Comparison of ENCODE assay signal across 8 cellular contexts in the genomic region with DNA sequence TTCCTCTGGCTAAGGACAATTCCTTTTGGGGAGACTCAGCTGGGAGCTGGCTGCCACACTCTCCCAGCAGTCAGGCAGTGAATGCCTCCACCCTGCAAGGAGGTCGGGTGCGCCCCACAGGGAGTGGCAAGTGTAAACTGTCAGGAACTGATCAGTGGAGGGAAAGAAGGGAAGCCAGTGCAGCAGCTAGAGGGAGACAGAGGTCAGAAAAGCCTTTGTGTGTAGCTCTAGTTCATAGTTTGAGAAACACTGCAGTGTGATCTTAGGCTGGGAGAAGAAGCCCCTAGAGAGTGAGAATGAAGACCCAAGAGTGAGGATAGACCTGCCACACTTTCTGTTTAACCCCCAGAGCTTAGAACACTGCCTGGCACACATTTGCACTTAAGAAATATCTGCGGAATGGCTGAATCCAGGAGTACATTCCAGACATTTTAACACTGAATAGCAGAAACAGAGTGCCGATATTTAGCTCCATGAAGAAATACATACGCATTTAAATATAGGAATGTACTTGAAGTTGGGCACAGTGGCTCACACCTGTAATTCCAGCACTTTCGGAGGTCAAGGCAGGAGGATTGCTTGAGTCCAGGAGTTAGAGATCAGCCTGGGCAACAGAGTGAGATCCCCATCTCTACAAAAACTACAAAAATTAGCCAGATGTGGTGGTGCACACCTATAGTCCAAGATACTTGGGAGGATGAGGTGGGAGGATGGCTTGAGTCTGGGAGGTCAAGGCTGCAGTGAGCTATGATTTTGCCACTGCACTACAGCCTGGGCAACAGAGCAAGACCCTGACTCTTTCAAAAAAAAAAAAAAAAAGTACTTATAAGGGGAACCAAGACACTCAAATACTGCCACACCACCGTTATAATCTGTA. TPM values are rescaled to one million over a fixed set of nuclear protein-coding genes. Genes with fewer than 3 reads are reported as not detected.
DNase-seq lines count a peak whose midpoint lies in the region; ATAC-seq and TF ChIP-seq lines count a peak whose summit lies in the region.

No MANE protein-coding gene starts in this region.

- peak; percentile 38 for ATAC-seq in activated T-helper 17 cell treated with anti-CD3 and anti-CD28 coated beads, Interleukin-2, amount 50 U/mL, for 72 hours (replicated peaks)
- ATAC-seq in GM21529 (IDR thresholded peaks at IDR 0.05; ENCODE audit: unreplicated experiment): no peak

- no peaks in the 10 kb centered on the region for H3K9me3 Mint-ChIP-seq in activated T-helper 17 cell treated with anti-CD3 and anti-CD28 coated beads, Interleukin-2, amount 50 U/mL, for 72 hours
- H3K9me3 Mint-ChIP-seq in activated T-helper 1 cell treated with anti-CD3 and anti-CD28 coated beads, Interleukin-12 subunit alpha, Interleukin-12 subunit beta, Interleukin-2, Interleukin-4 antibody, amounts not matched to agents 30 ng/mL and 10 ng/mL and 1 ng/mL, durations not matched to agents 14 hours and 24 hours and 36 hours: no peaks in the 10 kb centered on the region

- no peak overlapping the region for H3K27ac Mint-ChIP-seq in activated T-helper 17 cell treated with anti-CD3 and anti-CD28 coated beads, Interleukin-2, amount 50 U/mL, for 72 hours
- H3K27ac Mint-ChIP-seq in activated T-helper 1 cell treated with anti-CD3 and anti-CD28 coated beads, Interleukin-12 subunit alpha, Interleukin-12 subunit beta, Interleukin-2, Interleukin-4 antibody, amounts not matched to agents 30 ng/mL and 10 ng/mL and 1 ng/mL, durations not matched to agents 14 hours and 24 hours and 36 hours: no peak overlapping the region

- no peaks in the 10 kb centered on the region for H3K4me1 Mint-ChIP-seq in activated T-helper 17 cell treated with anti-CD3 and anti-CD28 coated beads, Interleukin-2, amount 50 U/mL, for 72 hours
- H3K4me1 Mint-ChIP-seq in activated T-helper 1 cell treated with anti-CD3 and anti-CD28 coated beads, Interleukin-12 subunit alpha, Interleukin-12 subunit beta, Interleukin-2, Interleukin-4 antibody, amounts not matched to agents 30 ng/mL and 10 ng/mL and 1 ng/mL, durations not matched to agents 14 hours and 24 hours and 36 hours (ENCODE audit: low read depth): no peaks in the 10 kb centered on the region

- H3K4me3 Mint-ChIP-seq in activated T-helper 17 cell treated with anti-CD3 and anti-CD28 coated beads, Interleukin-2, amount 50 U/mL, for 72 hours: no peak overlapping the region
- H3K4me3 Mint-ChIP-seq in activated T-helper 1 cell treated with anti-CD3 and anti-CD28 coated beads, Interleukin-12 subunit alpha, Interleukin-12 subunit beta, Interleukin-2, Interleukin-4 antibody, amounts not matched to agents 30 ng/mL and 10 ng/mL and 1 ng/mL, durations not matched to agents 14 hours and 24 hours and 36 hours: no peak overlapping the region

- intact Hi-C loops in lower leg skin (cut with DNase I; ENCODE audit: low total_unique reads): no loop called here
- intact Hi-C loops in activated T-helper 1 cell treated with anti-CD3 and anti-CD28 coated beads, Interleukin-12 subunit alpha, Interleukin-12 subunit beta, Interleukin-2, Interleukin-4 antibody, amounts not matched to agents 30 ng/mL and 10 ng/mL and 1 ng/mL, durations not matched to agents 14 hours and 24 hours and 36 hours (cut with micrococcal nuclease): loop anchor here (10.0 kb wide), 1 partner anchor 390 kb away; no protein-coding TSS in a partner anchor

- H3K4me3 ChIP-seq in lower leg skin (ENCODE audit: low read depth, poor library complexity, severe bottlenecking): no peak overlapping the region

- no peak for TF ChIP-seq POLR2A in lower leg skin (IDR thresholded peaks at IDR 0.05)

- TF ChIP-seq CTCF in lower leg skin (IDR thresholded peaks at IDR 0.05): no peak

- no peaks in the 10 kb centered on the region for H3K27me3 Mint-ChIP-seq in activated T-helper 17 cell treated with anti-CD3 and anti-CD28 coated beads, Interleukin-2, amount 50 U/mL, for 72 hours
- H3K27me3 Mint-ChIP-seq in activated T-helper 1 cell treated with anti-CD3 and anti-CD28 coated beads, Interleukin-12 subunit alpha, Interleukin-12 subunit beta, Interleukin-2, Interleukin-4 antibody, amounts not matched to agents 30 ng/mL and 10 ng/mL and 1 ng/mL, durations not matched to agents 14 hours and 24 hours and 36 hours (ENCODE audit: insufficient read depth): peaks cover 2% of the 10 kb centered on the region

- no peaks in the 10 kb centered on the region for H3K36me3 Mint-ChIP-seq in activated T-helper 17 cell treated with anti-CD3 and anti-CD28 coated beads, Interleukin-2, amount 50 U/mL, for 72 hours (ENCODE audit: low read depth)
- H3K36me3 Mint-ChIP-seq in activated T-helper 1 cell treated with anti-CD3 and anti-CD28 coated beads, Interleukin-12 subunit alpha, Interleukin-12 subunit beta, Interleukin-2, Interleukin-4 antibody, amounts not matched to agents 30 ng/mL and 10 ng/mL and 1 ng/mL, durations not matched to agents 14 hours and 24 hours and 36 hours (ENCODE audit: low read depth): no peaks in the 10 kb centered on the region

- 66 to 71% methylated on average over 7 of the region's 7 CpGs for WGBS in lower leg skin, 2 donors

- DNase-seq in EH (ENCODE audit: low read depth) (peak; percentile 55), LHCN-M2 (ENCODE audit: low read depth) (peak; percentile 41), kidney glomerular epithelial cell (lab: John Stamatoyannopoulos, UW) (peak; percentile 22), epidermal melanocyte (ENCODE audit: insufficient read length, low spot score) (no peak), lower leg skin (ENCODE audit: low spot score in 2 of 2) (no peak)
- no peak for DNase-seq in activated T-helper 1 cell treated with anti-CD3 and anti-CD28 coated beads, Interleukin-12 subunit alpha, Interleukin-12 subunit beta, Interleukin-2, Interleukin-4 antibody, amounts not matched to agents 30 ng/mL and 10 ng/mL and 1 ng/mL, durations not matched to agents 14 hours and 24 hours and 36 hours (ENCODE audit: low spot score)

RNA-seq across cellular contexts. Expression of a gene that starts 11.1 kb away (rescaled TPM):
- total RNA-seq in LHCN-M2 (2014; rRNA removed) (not detected in 2 replicates), lower leg skin (not detected)
- polyA plus RNA-seq in LHCN-M2 (2012): not detected
- total RNA-seq in activated T-helper 17 cell treated with anti-CD3 and anti-CD28 coated beads, Interleukin-2, amount 50 U/mL, for 72 hours: not detected
- 0.07 and 0.10 TPM in 2 replicates for total RNA-seq in activated T-helper 1 cell treated with anti-CD3 and anti-CD28 coated beads, Interleukin-12 subunit alpha, Interleukin-12 subunit beta, Interleukin-2, Interleukin-4 antibody, amounts not matched to agents 30 ng/mL and 10 ng/mL and 1 ng/mL, durations not matched to agents 14 hours and 24 hours and 36 hours

Comparison
In these comparisons a context has a peak if more than half of its experiments do, and no peak if none do; other contexts are left out.
1. DNase-seq: peak in EH (single experiment), LHCN-M2 (single experiment) and kidney glomerular epithelial cell (single experiment); none in epidermal melanocyte (single experiment), lower leg skin (0 of 2) and activated T-helper 1 cell treated with anti-CD3 and anti-CD28 coated beads, Interleukin-12 subunit alpha, Interleukin-12 subunit beta, Interleukin-2, Interleukin-4 antibody, amounts not matched to agents 30 ng/mL and 10 ng/mL and 1 ng/mL, durations not matched to agents 14 hours and 24 hours and 36 hours (single experiment).